In the genomic region with DNA sequence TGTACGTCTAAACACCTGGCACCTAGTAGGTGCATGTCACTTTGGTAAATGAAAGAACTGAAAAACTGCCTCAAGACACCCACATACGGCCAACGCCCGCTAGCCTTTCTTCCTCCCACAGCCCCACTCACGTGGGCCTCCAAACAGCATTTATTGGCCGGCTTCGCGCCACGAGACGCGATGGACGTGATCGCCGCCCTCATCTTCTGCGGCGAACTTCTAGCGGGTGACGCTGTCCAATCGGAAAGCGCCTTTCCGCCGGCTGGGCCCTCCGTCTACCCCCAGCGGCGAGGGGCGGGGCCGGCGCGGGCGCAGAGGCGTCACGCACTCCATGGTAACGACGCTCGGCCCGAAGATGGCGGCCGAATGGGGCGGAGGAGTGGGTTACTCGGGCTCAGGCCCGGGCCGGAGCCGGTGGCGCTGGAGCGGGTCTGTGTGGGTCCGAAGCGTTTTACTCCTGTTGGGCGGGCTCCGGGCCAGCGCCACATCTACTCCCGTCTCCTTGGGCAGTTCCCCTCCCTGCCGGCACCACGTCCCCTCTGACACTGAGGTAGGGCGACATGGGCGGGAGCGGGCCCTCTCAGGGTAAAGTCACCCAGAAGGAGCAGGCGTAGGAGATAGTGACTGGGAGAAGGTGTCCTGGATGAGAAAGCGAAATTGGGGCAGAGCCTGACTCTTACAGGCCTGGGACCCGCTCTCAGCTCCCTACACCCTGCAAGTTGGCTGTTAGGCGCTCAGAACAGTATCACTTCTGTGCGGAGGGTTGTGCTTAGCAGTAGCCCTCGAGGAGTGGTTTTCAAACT, we compare ENCODE assay signal across 8 cellular contexts.
A peak's percentile ranks its signal among the peaks of the same experiment; 100 is the strongest.
DNase-seq lines count a peak whose midpoint lies in the region; ATAC-seq and TF ChIP-seq lines count a peak whose summit lies in the region.

A gene with protein sequence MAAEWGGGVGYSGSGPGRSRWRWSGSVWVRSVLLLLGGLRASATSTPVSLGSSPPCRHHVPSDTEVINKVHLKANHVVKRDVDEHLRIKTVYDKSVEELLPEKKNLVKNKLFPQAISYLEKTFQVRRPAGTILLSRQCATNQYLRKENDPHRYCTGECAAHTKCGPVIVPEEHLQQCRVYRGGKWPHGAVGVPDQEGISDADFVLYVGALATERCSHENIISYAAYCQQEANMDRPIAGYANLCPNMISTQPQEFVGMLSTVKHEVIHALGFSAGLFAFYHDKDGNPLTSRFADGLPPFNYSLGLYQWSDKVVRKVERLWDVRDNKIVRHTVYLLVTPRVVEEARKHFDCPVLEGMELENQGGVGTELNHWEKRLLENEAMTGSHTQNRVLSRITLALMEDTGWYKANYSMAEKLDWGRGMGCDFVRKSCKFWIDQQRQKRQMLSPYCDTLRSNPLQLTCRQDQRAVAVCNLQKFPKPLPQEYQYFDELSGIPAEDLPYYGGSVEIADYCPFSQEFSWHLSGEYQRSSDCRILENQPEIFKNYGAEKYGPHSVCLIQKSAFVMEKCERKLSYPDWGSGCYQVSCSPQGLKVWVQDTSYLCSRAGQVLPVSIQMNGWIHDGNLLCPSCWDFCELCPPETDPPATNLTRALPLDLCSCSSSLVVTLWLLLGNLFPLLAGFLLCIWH (plus strand): TSS at position 327 of the 803 bp plus-strand sequence. CDS start 29 bp downstream, at position 356.

- ATAC-seq in GM19025 (IDR thresholded peaks at IDR 0.05; ENCODE audit: low read depth, unreplicated experiment) (peak; percentile 99), HG03280 (IDR thresholded peaks at IDR 0.05; ENCODE audit: unreplicated experiment) (peak; percentile 97)

- TF ChIP-seq CTCF in AG09319 (IDR thresholded peaks at IDR 0.05; ENCODE audit: low read depth, low read length): no peak

- peak; percentile 84 for DNase-seq in AG09319 (ENCODE audit: extremely low read depth, low read depth)
- peak; percentile 98 for DNase-seq in NCI-H345 (lab: John Stamatoyannopoulos, UW)
- peak; percentile 86 to 93 (median 90) for DNase-seq in activated CD4-positive, CD25-positive, alpha-beta regulatory T cell (lab: John Stamatoyannopoulos, UW)
- peak; percentile 95 for DNase-seq in central memory CD4-positive, alpha-beta T cell
- peak; percentile 97 for DNase-seq in iris pigment epithelial cell (ENCODE audit: low read depth)
- peak; percentile 88 to 93 for DNase-seq in stimulated activated CD4-positive, alpha-beta T cell treated with anti-CD3 and anti-CD28 coated beads, Interleukin-12 subunit alpha, Interleukin-12 subunit beta, amount 100 ng/mL, for 24 hours (ENCODE audit: low read depth in 2 of 2)

Comparison
In these comparisons a context has a peak if more than half of its experiments do, and no peak if none do; other contexts are left out.
1. Peak in every context shown above with its lines: DNase-seq and ATAC-seq.